ENCODE assay signal across 8 cellular contexts in genomic region chr12:77133566-77133965, GRCh38.
DNase-seq lines count a peak whose midpoint lies in the region; ATAC-seq and TF ChIP-seq lines count a peak whose summit lies in the region.

No MANE protein-coding gene starts in this region.

- no peaks in the 10 kb centered on the region for H3K36me3 Mint-ChIP-seq in mesothelial cell of epicardium

- TF ChIP-seq CTCF in mesothelial cell of epicardium (IDR thresholded peaks at IDR 0.05; ENCODE audit: unreplicated experiment), result no peak

- peaks cover 4% of the 10 kb centered on the region for H3K9me3 Mint-ChIP-seq in mesothelial cell of epicardium

- peaks cover 11% of the 10 kb centered on the region for H3K27me3 Mint-ChIP-seq in mesothelial cell of epicardium (ENCODE audit: low read depth)

- no peak overlapping the region for H3K4me3 Mint-ChIP-seq in mesothelial cell of epicardium

- ATAC-seq in GM19455 (IDR thresholded peaks at IDR 0.05; ENCODE audit: unreplicated experiment), result peak; percentile 75
- ATAC-seq in HG02623 (IDR thresholded peaks at IDR 0.05; ENCODE audit: unreplicated experiment), result no peak

- no peak overlapping the region for H3K27ac Mint-ChIP-seq in mesothelial cell of epicardium

- peak; percentile 38 for DNase-seq in HK-2 (ENCODE audit: unreplicated experiment)
- peak; percentile 69 for DNase-seq in amniotic epithelial cell (ENCODE audit: low read depth)
- DNase-seq in mesothelial cell of epicardium (ENCODE audit: low spot score in 2 of 2, unreplicated experiment in 2 of 2), result peak; percentile 39 to 61
- no peak for DNase-seq in NCI-H1694 (lab: John Stamatoyannopoulos, UW)
- DNase-seq in NCI-H1436 (lab: John Stamatoyannopoulos, UW), result no peak
- no peak for DNase-seq in activated effector memory CD4-positive, alpha-beta T cell treated with anti-CD3 and anti-CD28 coated beads, Interleukin-2, amount 50 U/mL, for 16 hours

- H3K4me1 Mint-ChIP-seq in mesothelial cell of epicardium, result peaks cover 11% of the 10 kb centered on the region

Comparison
In these comparisons a context has a peak if more than half of its experiments do, and no peak if none do; other contexts are left out.
1. DNase-seq: peak in HK-2 (single experiment), amniotic epithelial cell (single experiment) and mesothelial cell of epicardium (2 of 2); none in NCI-H1694 (single experiment), NCI-H1436 (single experiment) and activated effector memory CD4-positive, alpha-beta T cell treated with anti-CD3 and anti-CD28 coated beads, Interleukin-2, amount 50 U/mL, for 16 hours (single experiment).